Comparison of ENCODE assay signal across 24 cellular contexts in the genomic region with DNA sequence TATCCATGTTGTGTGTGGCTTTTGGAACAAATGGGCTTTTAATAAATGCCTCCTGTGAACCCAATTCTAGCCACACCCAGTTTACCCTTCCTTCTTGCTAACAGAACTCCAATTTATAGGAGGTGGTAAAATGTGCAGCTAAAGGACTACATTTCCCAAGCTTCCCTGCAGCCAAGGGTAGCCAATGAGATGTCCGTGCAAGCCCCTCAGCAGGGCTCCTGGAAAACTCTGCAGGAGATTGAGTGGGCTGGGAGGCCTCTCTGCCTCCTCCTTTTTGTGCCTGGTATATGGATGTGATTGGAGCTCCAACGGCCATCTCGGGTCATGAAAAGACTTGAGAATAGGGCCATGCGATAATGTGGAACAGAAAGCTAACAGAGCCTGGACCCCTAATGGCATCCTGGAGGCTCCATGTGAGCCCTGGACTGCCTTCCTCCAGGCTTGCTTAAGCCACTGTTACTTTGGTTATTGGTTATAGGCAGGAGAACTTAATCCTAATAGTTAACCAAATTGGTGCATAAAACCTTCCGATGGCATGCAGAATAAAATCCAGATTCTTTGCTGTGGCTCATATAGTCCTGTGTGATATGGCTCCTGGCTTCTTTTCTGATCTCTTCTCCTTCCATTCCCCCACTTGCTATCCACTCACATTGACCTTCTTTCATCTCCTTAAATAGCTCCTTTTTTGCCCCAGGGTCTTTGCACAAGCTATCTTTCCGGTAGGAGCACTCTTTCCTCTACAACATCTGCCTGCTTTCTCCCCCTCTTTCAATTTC.
DNase-seq lines count a peak whose midpoint lies in the region; ATAC-seq and TF ChIP-seq lines count a peak whose summit lies in the region.
"Had no signal": no experiment of that assay in that cellular context is flagged by ENCODE, and none has a peak within 500 bp of the region (broad histone marks: within the 10 kb centered on the region; RNA-seq: fewer than 3 reads in every experiment).

No MANE protein-coding gene starts in this region.

- TF ChIP-seq EP300 in tibial nerve (IDR thresholded peaks at IDR 0.05): no peak

- no peak for TF ChIP-seq POLR2A in tibial nerve (IDR thresholded peaks at IDR 0.05)

- H3K36me3 ChIP-seq in BE2C (no peaks in the 10 kb centered on the region), H7 (replicated peaks; ENCODE audit: control insufficient read depth, insufficient read depth, low read length) (no peaks in the 10 kb centered on the region), tibial nerve (no peaks in the 10 kb centered on the region)
- H3K36me3 ChIP-seq: cardiac muscle cell, gastroesophageal sphincter, neutrophil, tibial artery had no signal

- H3K27me3 ChIP-seq in BE2C (no peaks in the 10 kb centered on the region), H7 (ENCODE audit: control insufficient read depth, insufficient read depth, low read length) (no peaks in the 10 kb centered on the region; the same call in 1 of the 2 replicates), tibial nerve (peaks cover 0 to 9% of the 10 kb centered on the region in 2 donors)
- H3K27me3 ChIP-seq: neutrophil had no signal

- no peak overlapping the region for H3K27ac ChIP-seq in tibial nerve
- H3K27ac ChIP-seq: cardiac muscle cell, gastroesophageal sphincter, neutrophil, SK-N-MC, tibial artery, VCaP had no signal

- DNase-seq in BE2C (peak; percentile 49), H7 (peak; percentile 86), SK-N-DZ (ENCODE audit: low spot score) (peak; percentile 80), left lobe of liver (ENCODE audit: low spot score) (no peak), tibial nerve (ENCODE audit: low spot score in 2 of 2) (no peak)
- DNase-seq: activated CD4-positive, alpha-beta T cell treated with anti-CD3 and anti-CD28 coated beads, Interleukin-2, amount 10 ng/mL, durations not matched to agents 7 days and 5 days; activated CD8-positive, alpha-beta memory T cell treated with anti-CD3 and anti-CD28 coated beads, Interleukin-2, amount 10 ng/mL, durations not matched to agents 7 days and 5 days; anterior cingulate cortex; EL; HFFc6; hippocampal formation; KBM-7; kidney; stimulated activated naive CD8-positive, alpha-beta T cell treated with anti-CD3 and anti-CD28 coated beads, Interleukin-15, amount 100 ng/mL, for 72 hours; tibial artery had no signal

- 59 to 69% methylated on average over 6 of the region's 6 CpGs for WGBS in tibial nerve, 2 donors

- H3K4me1 ChIP-seq in BE2C (no peaks in the 10 kb centered on the region), tibial nerve (no peaks in the 10 kb centered on the region)
- H3K4me1 ChIP-seq: gastroesophageal sphincter, tibial artery had no signal

- no peak overlapping the region for H3K4me3 ChIP-seq in BE2C (ENCODE audit: low read depth, low read length)
- no peak overlapping the region for H3K4me3 ChIP-seq in H7 (ENCODE audit: insufficient read depth, low read depth, low read length)
- no peak overlapping the region for H3K4me3 ChIP-seq in tibial nerve
- H3K4me3 ChIP-seq: cardiac muscle cell, gastroesophageal sphincter, lung, SK-N-MC, tibial artery had no signal

- TF ChIP-seq CTCF in BE2C (IDR thresholded peaks at IDR 0.05; ENCODE audit: low read depth, low read length) (no peak), tibial nerve (IDR thresholded peaks at IDR 0.05) (no peak)

- ATAC-seq in left lobe of liver (peak; percentile 6), HG03565 (IDR thresholded peaks at IDR 0.05; ENCODE audit: unreplicated experiment) (no peak), GM18502 (IDR thresholded peaks at IDR 0.05; ENCODE audit: poor library complexity, unreplicated experiment) (no peak)
- ATAC-seq: activated CD8-positive, alpha-beta memory T cell treated with anti-CD3 and anti-CD28 coated beads, Interleukin-2, amount 10 ng/mL, durations not matched to agents 7 days and 5 days; activated naive CD4-positive, alpha-beta T cell treated with anti-CD3 and anti-CD28 coated beads, Interleukin-2, amount 50 U/mL, for 72 hours; gastroesophageal sphincter; stimulated activated naive CD8-positive, alpha-beta T cell treated with anti-CD3 and anti-CD28 coated beads, Interleukin-15, amount 100 ng/mL, for 72 hours had no signal

- no peaks in the 10 kb centered on the region for H3K9me3 ChIP-seq in BE2C
- peaks cover 0 to 12% (median 0%) of the 10 kb centered on the region in 4 donors for H3K9me3 ChIP-seq in tibial nerve
- H3K9me3 ChIP-seq: gastroesophageal sphincter, neutrophil had no signal

Comparison
In these comparisons a context has a peak if more than half of its experiments do, and no peak if none do; other contexts are left out.
1. DNase-seq: peak in BE2C (single experiment), H7 (single experiment) and SK-N-DZ (single experiment); none in left lobe of liver (single experiment) and tibial nerve (0 of 2).